In genomic region chr15:60582370-60583036, GRCh38 we compare ENCODE assay signal across 8 cellular contexts.
DNase-seq lines count a peak whose midpoint lies in the region; ATAC-seq and TF ChIP-seq lines count a peak whose summit lies in the region.
"Had no signal": no experiment of that assay in that cellular context is flagged by ENCODE, and none has a peak within 500 bp of the region (broad histone marks: within the 10 kb centered on the region; RNA-seq: fewer than 3 reads in every experiment).

No MANE protein-coding gene starts in this region.

- no peaks in the 10 kb centered on the region for H4K20me1 ChIP-seq in GM23248 (ENCODE audit: insufficient read depth)

- ATAC-seq in GM21390 (IDR thresholded peaks at IDR 0.05; ENCODE audit: unreplicated experiment), result peak; percentile 40
- ATAC-seq in stimulated activated naive B cell treated with anti-CD40 and anti-IgM and Interleukin-4, amounts not matched to agents 10 μg/mL and 1 μg/mL and 100 μg/mL, for 72 hours (replicated peaks), result peak in 1 of 2 donors; percentile 46

- no peaks in the 10 kb centered on the region for H3F3A ChIP-seq in GM23248 (ENCODE audit: insufficient read depth)

- H3K27me3 ChIP-seq in brain microvascular endothelial cell (replicated peaks) (no peaks in the 10 kb centered on the region), GM23248 (replicated peaks; ENCODE audit: insufficient read depth) (no peaks in the 10 kb centered on the region)

- H3K9ac ChIP-seq in GM23248, result no peak overlapping the region

- 91 to 97% methylated on average over 4 of the region's 4 CpGs for WGBS in GM23248 (ENCODE audit: low coverage in 1 of 2, low lambda C conversion rate in 2 of 2, missing lambda C conversion rate in 2 of 2), 2 experiments

- H3K9me3 Mint-ChIP-seq in stimulated activated naive B cell treated with anti-CD40 and anti-IgM and Interleukin-4, amounts not matched to agents 10 μg/mL and 1 μg/mL and 100 μg/mL, for 72 hours, result no peaks in the 10 kb centered on the region

- DNase-seq in T follicular helper cell (ENCODE audit: low read depth), result peak; percentile 33
- DNase-seq in brain microvascular endothelial cell, result peak; percentile 57
- DNase-seq in stimulated activated naive B cell treated with anti-CD40 and anti-IgM and Interleukin-4, amounts not matched to agents 10 μg/mL and 1 μg/mL and 100 μg/mL, for 72 hours, result no peak
- no peak for DNase-seq in NCI-H774 (lab: John Stamatoyannopoulos, UW)
- no peak for DNase-seq in GM23248
- DNase-seq in NCI-H510A (lab: John Stamatoyannopoulos, UW), result no peak
- DNase-seq: NCI-H1930 had no signal

- in situ Hi-C loops in brain microvascular endothelial cell (cut with HindIII; ENCODE audit: low pct_ligation_motif_present, low sequenced_read_pairs) (no loop called here), GM23248 (cut with MboI) (loop anchor here (10.0 kb wide), 3 partner anchors 332 to 1252 kb away; no protein-coding TSS in a partner anchor)

- H3K27ac ChIP-seq in brain microvascular endothelial cell, result no peak overlapping the region
- H3K27ac ChIP-seq in GM23248, result no peak overlapping the region

- H3K79me2 ChIP-seq in GM23248 (ENCODE audit: insufficient read depth), result peaks cover 92% of the 10 kb centered on the region

- H3K36me3 ChIP-seq in brain microvascular endothelial cell (replicated peaks) (no peaks in the 10 kb centered on the region), GM23248 (ENCODE audit: low read depth) (no peaks in the 10 kb centered on the region)

- H3K4me1 ChIP-seq in GM23248 (ENCODE audit: insufficient read depth), result peaks cover 6% of the 10 kb centered on the region; the same call in 1 of the 2 replicates

- TF ChIP-seq CTCF in brain microvascular endothelial cell (IDR thresholded peaks at IDR 0.05; ENCODE audit: low read depth, low read length, missing control alignments), result no peak

- H3K4me2 ChIP-seq in GM23248 (ENCODE audit: unreplicated experiment), result no peak overlapping the region

- peak overlapping the region; percentile 37 for H3K27ac Mint-ChIP-seq in stimulated activated naive B cell treated with anti-CD40 and anti-IgM and Interleukin-4, amounts not matched to agents 10 μg/mL and 1 μg/mL and 100 μg/mL, for 72 hours

- no peaks in the 10 kb centered on the region for H3K9me2 ChIP-seq in GM23248 (ENCODE audit: insufficient read depth)

- peaks cover 3 to 5% of the 10 kb centered on the region in 2 donors for H3K27me3 Mint-ChIP-seq in stimulated activated naive B cell treated with anti-CD40 and anti-IgM and Interleukin-4, amounts not matched to agents 10 μg/mL and 1 μg/mL and 100 μg/mL, for 72 hours

- H3K4me3 Mint-ChIP-seq in stimulated activated naive B cell treated with anti-CD40 and anti-IgM and Interleukin-4, amounts not matched to agents 10 μg/mL and 1 μg/mL and 100 μg/mL, for 72 hours, result no peak overlapping the region

- H3K4me3 ChIP-seq in brain microvascular endothelial cell (ENCODE audit: low read depth, low read length) (no peak overlapping the region), GM23248 (no peak overlapping the region)

- H3K36me3 Mint-ChIP-seq in stimulated activated naive B cell treated with anti-CD40 and anti-IgM and Interleukin-4, amounts not matched to agents 10 μg/mL and 1 μg/mL and 100 μg/mL, for 72 hours, result no peaks in the 10 kb centered on the region

- no peaks in the 10 kb centered on the region for H3K9me3 ChIP-seq in GM23248 (ENCODE audit: low read depth)

- no peak overlapping the region for H2AFZ ChIP-seq in GM23248

- H3K4me1 Mint-ChIP-seq in stimulated activated naive B cell treated with anti-CD40 and anti-IgM and Interleukin-4, amounts not matched to agents 10 μg/mL and 1 μg/mL and 100 μg/mL, for 72 hours, result peaks cover 2 to 5% of the 10 kb centered on the region in 2 donors

Comparison
In these comparisons a context has a peak if more than half of its experiments do, and no peak if none do; other contexts are left out.
1. DNase-seq: peak in T follicular helper cell (single experiment) and brain microvascular endothelial cell (single experiment); none in stimulated activated naive B cell treated with anti-CD40 and anti-IgM and Interleukin-4, amounts not matched to agents 10 μg/mL and 1 μg/mL and 100 μg/mL, for 72 hours (single experiment), NCI-H774 (single experiment), GM23248 (single experiment) and NCI-H510A (single experiment).